Comparison of ENCODE assay signal across 8 cellular contexts in the genomic region with DNA sequence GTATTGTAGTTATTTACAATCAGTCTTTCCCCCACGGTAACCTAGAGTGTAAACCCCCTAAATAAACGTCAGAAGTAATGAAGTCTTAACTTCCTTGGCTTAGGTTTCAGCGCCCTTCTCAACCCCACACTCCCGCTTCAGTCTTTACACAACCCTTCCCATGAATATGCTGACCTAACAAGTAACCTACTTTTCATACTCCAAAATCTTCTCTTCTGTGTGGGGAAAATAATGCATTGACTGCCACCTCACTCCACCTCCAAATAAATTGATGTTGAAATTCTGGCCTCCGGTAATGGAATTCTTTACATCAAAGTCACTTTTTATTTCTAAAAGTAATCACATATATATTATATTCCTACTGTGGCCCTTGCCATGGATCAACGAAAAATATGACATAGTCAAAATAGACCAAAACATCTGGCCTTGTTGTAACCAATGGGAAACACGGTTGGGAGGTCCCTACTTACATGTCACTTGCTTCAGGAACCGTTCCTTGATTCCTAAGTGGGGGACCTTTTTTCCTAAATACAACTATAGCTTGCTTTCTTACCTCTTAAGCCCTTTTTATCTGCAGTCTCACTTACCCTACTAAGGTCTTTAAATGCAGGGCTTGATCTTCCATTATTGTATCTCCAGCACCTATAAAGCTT. TPM values are rescaled to one million over a fixed set of nuclear protein-coding genes. Genes with fewer than 3 reads are reported as not detected.
A peak's percentile ranks its signal among the peaks of the same experiment; 100 is the strongest.
DNase-seq lines count a peak whose midpoint lies in the region; ATAC-seq, FAIRE-seq and TF ChIP-seq lines count a peak whose summit lies in the region.

No MANE protein-coding gene starts in this region.

- SMC1A ChIA-PET in GM12878 (lab: Charles Lee; ENCODE audit: uncharacterized antibody, unreplicated experiment), result interaction anchor here (0.6 to 6.1 kb wide), 13 partner anchors 7 to 108 kb away, joined by 3 to 60 read pairs (median 13); no protein-coding TSS in a partner anchor

- no peak for FAIRE-seq in GM12878 (lab: Jason Lieb, UNC)

- RAD21 ChIA-PET in GM12878 (lab: Charles Lee; ENCODE audit: unreplicated experiment), result interaction anchor here (0.8 to 5.4 kb wide), 10 partner anchors 15 to 286 kb away, joined by 3 to 49 read pairs (median 10); a partner anchor contains a TSS

- intact Hi-C loops in GM12878 (cut with micrococcal nuclease; ENCODE audit: unreplicated experiment), result loop anchor here (5.0 to 10.0 kb wide), 2 partner anchors 238 to 1100 kb away; a partner anchor contains a TSS

- H3K4me1 ChIP-seq in CD8-positive, alpha-beta memory T cell (ENCODE audit: insufficient read depth, low read length), result peaks cover 12% of the 10 kb centered on the region
- H3K4me1 ChIP-seq in GM12878 (ENCODE audit: control insufficient read depth, insufficient read depth, low read length), result peaks cover 9% of the 10 kb centered on the region
- H3K4me1 ChIP-seq in mononuclear cell (ENCODE audit: insufficient read depth, low read length), result peaks cover 27% of the 10 kb centered on the region

- WGBS in GM12878 (ENCODE audit: insufficient coverage, insufficient replicate concordance, low lambda C conversion rate, missing lambda C conversion rate), result 1% methylated on average over 8 of the region's 8 CpGs

- no peak for TF ChIP-seq POLR2A in GM12878 (IDR thresholded peaks at IDR 0.05; ENCODE audit: low read depth, low read length)

- peaks cover 0 to 3% of the 10 kb centered on the region in 2 donors for H3K27me3 Mint-ChIP-seq in CD8-positive, alpha-beta memory T cell

- no peaks in the 10 kb centered on the region for H3K27me3 ChIP-seq in CD8-positive, alpha-beta memory T cell (ENCODE audit: insufficient read depth, low read length, poor library complexity, severe bottlenecking)
- H3K27me3 ChIP-seq in GM12878 (replicated peaks in 1 of 2; ENCODE audit: control insufficient read depth in 2 of 2, insufficient read depth in 2 of 2, low read length in 1 of 2), result no peaks in the 10 kb centered on the region
- H3K27me3 ChIP-seq in mononuclear cell (ENCODE audit: insufficient read depth, low read length), result no peaks in the 10 kb centered on the region

- in situ Hi-C loops in GM12878 (cut with MboI), result no loop called here

- no peak for DNase-seq in CD8-positive, alpha-beta memory T cell
- no peak for DNase-seq in GM12878 (ENCODE audit: low read depth, low spot score)
- no peak for DNase-seq in NK-92 treated with Interleukin-12 subunit alpha and Interleukin-12 subunit beta, amount 100 ng/mL, for 24 hours (lab: John Stamatoyannopoulos, UW)
- DNase-seq in iPS-NIHi11 (ENCODE audit: low spot score), result no peak

- peak overlapping the region; percentile 86 to 96 (median 94) for H3K4me3 Mint-ChIP-seq in CD8-positive, alpha-beta memory T cell

- peak overlapping the region; percentile 84 for H3K4me3 ChIP-seq in CD8-positive, alpha-beta memory T cell (ENCODE audit: low read length)
- H3K4me3 ChIP-seq in GM12878, result peak overlapping the region; percentile 91
- peak overlapping the region; percentile 80 for H3K4me3 ChIP-seq in mononuclear cell (ENCODE audit: low read length)

- POLR2A ChIA-PET in CD8-positive, alpha-beta memory T cell (lab: Charles Lee), result no interaction called here
- POLR2A ChIA-PET in GM12878 (lab: Charles Lee), result interaction anchor here (1.1 to 2.9 kb wide), 4 partner anchors 45 to 68 kb away, joined by 5 to 16 read pairs (median 12); no protein-coding TSS in a partner anchor

- no peak for ATAC-seq in GM12878
- no peak for ATAC-seq in HG03342 (IDR thresholded peaks at IDR 0.05; ENCODE audit: unreplicated experiment)
- no peak for ATAC-seq in HG02840 (IDR thresholded peaks at IDR 0.05; ENCODE audit: low FRiP score, unreplicated experiment)

- CTCF ChIA-PET in CD8-positive, alpha-beta memory T cell (lab: Charles Lee), result interaction anchor here (1.3 kb wide), 1 partner anchor 83 kb away, joined by 3 read pairs; no protein-coding TSS in a partner anchor
- CTCF ChIA-PET in GM12878 (lab: Yijun Ruan, JAX), result interaction anchor here (0.7 to 5.4 kb wide), 15 partner anchors 8 to 77 kb away, joined by 3 to 79 read pairs (median 4); no protein-coding TSS in a partner anchor

- peak overlapping the region; percentile 70; the same call in 1 of the 2 replicates for H2AFZ ChIP-seq in GM12878 (ENCODE audit: control insufficient read depth, low read depth, low read length)

- peak overlapping the region; percentile 94 for H3K9ac ChIP-seq in GM12878 (ENCODE audit: control insufficient read depth, insufficient read depth, low read length)

- peak overlapping the region; percentile 32 for H3K4me2 ChIP-seq in GM12878 (ENCODE audit: control insufficient read depth, insufficient read depth)

- peaks cover 95% of the 10 kb centered on the region for H3K79me2 ChIP-seq in GM12878 (ENCODE audit: control insufficient read depth, insufficient read depth, low read length)

- TF ChIP-seq EP300 in GM12878 (IDR thresholded peaks at IDR 0.05; ENCODE audit: borderline replicate concordance in 1 of 2, control insufficient read depth in 1 of 2, low read depth in 2 of 2, low read length in 2 of 2), result no peak

- H3K27ac Mint-ChIP-seq in CD8-positive, alpha-beta memory T cell, result peak overlapping the region; percentile 95 to 99 (median 97)

- no peaks in the 10 kb centered on the region for H3K9me3 ChIP-seq in CD8-positive, alpha-beta memory T cell (ENCODE audit: low read length)
- no peaks in the 10 kb centered on the region for H3K9me3 ChIP-seq in KOPT-K1 (ENCODE audit: insufficient read depth, low read length, poor library complexity, severe bottlenecking)
- H3K9me3 ChIP-seq in GM12878 (replicated peaks; ENCODE audit: control insufficient read depth, insufficient read depth, low read length), result no peaks in the 10 kb centered on the region
- no peaks in the 10 kb centered on the region for H3K9me3 ChIP-seq in mononuclear cell (ENCODE audit: low read depth, low read length)

- H3K36me3 Mint-ChIP-seq in CD8-positive, alpha-beta memory T cell, result peaks cover 0 to 2% (median 0%) of the 10 kb centered on the region in 3 donors

- H3K4me1 Mint-ChIP-seq in CD8-positive, alpha-beta memory T cell, result peaks cover 24 to 39% (median 36%) of the 10 kb centered on the region in 3 donors

- TSS peak; percentile 61 for BruUV-seq in GM12878 (replicated peaks; lab: Mats Ljungman, UMichigan)

- H3K9me3 Mint-ChIP-seq in CD8-positive, alpha-beta memory T cell, result no peaks in the 10 kb centered on the region

- H4K20me1 ChIP-seq in GM12878 (ENCODE audit: control insufficient read depth, insufficient read depth), result no peaks in the 10 kb centered on the region

- no peaks in the 10 kb centered on the region for H3K36me3 ChIP-seq in CD8-positive, alpha-beta memory T cell (ENCODE audit: insufficient read depth, low read length)
- H3K36me3 ChIP-seq in KOPT-K1 (ENCODE audit: insufficient read depth, low read length) (peaks cover 5% of the 10 kb centered on the region), GM12878 (ENCODE audit: control insufficient read depth in 2 of 2, insufficient read depth in 2 of 2, low read length in 1 of 2) (peaks cover 0 to 2% of the 10 kb centered on the region in 2 experiments; a peak in 1 of 4 replicates)

- TF ChIP-seq RAD21 in GM12878 (IDR thresholded peaks at IDR 0.05; ENCODE audit: insufficient read depth, low read depth, low read length), result no peak

- no peak for TF ChIP-seq CTCF in GM12878 (IDR thresholded peaks at IDR 0.05 in 2 of 3, conservative IDR thresholded peaks at IDR 0.05 in 1 of 3; ENCODE audit: control insufficient read depth in 2 of 3, extremely low read depth in 1 of 3, insufficient read depth in 1 of 3, low read depth in 3 of 3, low read length in 3 of 3)

- H3K27ac ChIP-seq in CD8-positive, alpha-beta memory T cell (ENCODE audit: low read depth, low read length), result peak overlapping the region; percentile 95
- H3K27ac ChIP-seq in KOPT-K1 (ENCODE audit: low read depth, low read length, poor library complexity, severe bottlenecking) (peak overlapping the region; percentile 95), GM12878 (ENCODE audit: control insufficient read depth, insufficient read depth) (peak overlapping the region; percentile 94)

RNA-seq across cellular contexts. Expression of a gene that starts 1.0 kb away (rescaled TPM):
- total RNA-seq in CD8-positive, alpha-beta memory T cell, result 10 to 100 TPM; 23.6 to 28.8 TPM
- 0.31 TPM for polyA plus RNA-seq in CD8-positive, alpha-beta memory T cell
- total RNA-seq in GM12878 (2013; cell fraction: nucleolus; rRNA removed), result 142 and 149 TPM in 2 replicates
- total RNA-seq in GM12878 (2014; rRNA removed), result 41.3 and 45.7 TPM in 2 replicates
- 49.6 and 49.9 TPM in 2 replicates for total RNA-seq in GM12878 (2014; rRNA removed; fragmentation: Illumina TruSeq; extraction: Trizol)
- 39.4 and 39.5 TPM in 2 replicates for total RNA-seq in GM12878 (2021)
- 7.7 TPM for polyA plus RNA-seq in GM12878 (2011; ENCODE audit: low read depth)
- 46.3 and 89.4 TPM in 2 replicates for polyA plus RNA-seq in GM12878 (2011; rRNA removed)
- polyA plus RNA-seq in GM12878 (2011; cell fraction: cytosol; rRNA removed), result 16.7 TPM in 2 replicates
- 94.3 and 114 TPM in 2 replicates for polyA plus RNA-seq in GM12878 (2011; cell fraction: nucleus; rRNA removed)
- 12.0 and 12.4 TPM in 2 replicates for polyA plus RNA-seq in GM12878 (2012)
- polyA plus RNA-seq in GM12878 (2014; fragmentation: Illumina TruSeq; extraction: Trizol), result 45.3 and 60.1 TPM in 2 replicates
- polyA plus RNA-seq in GM12878 (2014; fragmentation: Nextera tagmentation; extraction: Ambion mirVana), result 1 to 10 TPM; 6.0 to 9.4 TPM
- polyA plus RNA-seq in GM12878 (2014; rRNA removed), result 27.2 and 31.5 TPM in 2 replicates
- polyA plus RNA-seq in GM12878 (2016; fragmentation: Nextera tagmentation; extraction: Ambion mirVana), result 10 to 100 TPM; 27.9 to 32.5 TPM
- 51.1 and 72.2 TPM in 2 replicates for polyA minus RNA-seq in GM12878 (2011; rRNA and poly(A)+ RNA removed)
- polyA minus RNA-seq in GM12878 (2011; cell fraction: cytosol; rRNA and poly(A)+ RNA removed), result 15.4 and 24.5 TPM in 2 replicates
- 114 and 186 TPM in 2 replicates for polyA minus RNA-seq in GM12878 (2011; cell fraction: nucleus; rRNA and poly(A)+ RNA removed)
- total RNA-seq in mononuclear cell, result 10.7 TPM

RNA-seq across cellular contexts. Expression of a gene that starts 1.3 kb away (rescaled TPM):
- 10 to 100 TPM; 23.7 to 25.7 TPM for total RNA-seq in CD8-positive, alpha-beta memory T cell
- polyA plus RNA-seq in CD8-positive, alpha-beta memory T cell, result 15.8 TPM
- total RNA-seq in GM12878 (2013; cell fraction: nucleolus; rRNA removed), result 156 and 158 TPM in 2 replicates
- total RNA-seq in GM12878 (2014; rRNA removed) (36.1 and 48.3 TPM in 2 replicates), GM12878 (2014; rRNA removed; fragmentation: Illumina TruSeq; extraction: Trizol) (63.8 and 64.4 TPM in 2 replicates), GM12878 (2021) (40.3 and 41.5 TPM in 2 replicates), mononuclear cell (9.2 TPM)
- polyA plus RNA-seq in GM12878 (2011; ENCODE audit: low read depth), result 7.1 TPM
- polyA plus RNA-seq in GM12878 (2011; rRNA removed) (32.5 and 54.9 TPM in 2 replicates), GM12878 (2014; fragmentation: Illumina TruSeq; extraction: Trizol) (49.3 and 64.3 TPM in 2 replicates), GM12878 (2014; fragmentation: Nextera tagmentation; extraction: Ambion mirVana) (10 to 100 TPM; 12.8 to 18.9 TPM), GM12878 (2014; rRNA removed) (26.2 and 32.0 TPM in 2 replicates), GM12878 (2016; fragmentation: Nextera tagmentation; extraction: Ambion mirVana) (10 to 100 TPM; 45.5 to 55.3 TPM)
- 7.9 and 8.3 TPM in 2 replicates for polyA plus RNA-seq in GM12878 (2011; cell fraction: cytosol; rRNA removed)
- 31.6 and 34.1 TPM in 2 replicates for polyA plus RNA-seq in GM12878 (2011; cell fraction: nucleus; rRNA removed)
- 11.0 and 16.3 TPM in 2 replicates for polyA plus RNA-seq in GM12878 (2012)
- polyA minus RNA-seq in GM12878 (2011; rRNA and poly(A)+ RNA removed), result 24.8 and 35.4 TPM in 2 replicates
- 7.2 and 12.1 TPM in 2 replicates for polyA minus RNA-seq in GM12878 (2011; cell fraction: cytosol; rRNA and poly(A)+ RNA removed)
- 28.9 and 43.6 TPM in 2 replicates for polyA minus RNA-seq in GM12878 (2011; cell fraction: nucleus; rRNA and poly(A)+ RNA removed)
